ENCODE assay signal across 1 cellular context in the genomic region with DNA sequence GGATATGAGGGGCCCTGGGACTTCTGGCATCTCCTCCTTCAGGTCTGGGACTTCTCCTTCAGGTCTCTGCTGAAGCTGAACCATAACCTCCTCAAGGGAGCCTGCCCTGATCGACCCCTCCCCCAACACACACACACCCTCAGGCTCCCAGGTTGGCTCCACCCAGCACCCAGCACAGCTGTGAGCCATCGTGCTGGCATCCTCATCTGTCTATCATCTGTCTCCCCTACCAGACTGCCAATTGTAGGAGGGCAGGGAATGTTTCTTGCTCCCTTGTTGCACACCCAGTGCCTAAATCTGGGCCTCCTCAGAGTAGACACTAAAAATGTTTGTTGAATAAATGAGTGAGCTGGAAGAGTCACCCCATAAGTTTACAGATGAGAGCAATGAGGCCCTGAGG.
TF ChIP-seq lines count a peak whose summit lies in the region.

No MANE protein-coding gene starts in this region.

TF ChIP-seq in H1, 55 proteins besides CTCF, POLR2A, EP300 and RAD21:
- TF ChIP-seq, protein P1, sequence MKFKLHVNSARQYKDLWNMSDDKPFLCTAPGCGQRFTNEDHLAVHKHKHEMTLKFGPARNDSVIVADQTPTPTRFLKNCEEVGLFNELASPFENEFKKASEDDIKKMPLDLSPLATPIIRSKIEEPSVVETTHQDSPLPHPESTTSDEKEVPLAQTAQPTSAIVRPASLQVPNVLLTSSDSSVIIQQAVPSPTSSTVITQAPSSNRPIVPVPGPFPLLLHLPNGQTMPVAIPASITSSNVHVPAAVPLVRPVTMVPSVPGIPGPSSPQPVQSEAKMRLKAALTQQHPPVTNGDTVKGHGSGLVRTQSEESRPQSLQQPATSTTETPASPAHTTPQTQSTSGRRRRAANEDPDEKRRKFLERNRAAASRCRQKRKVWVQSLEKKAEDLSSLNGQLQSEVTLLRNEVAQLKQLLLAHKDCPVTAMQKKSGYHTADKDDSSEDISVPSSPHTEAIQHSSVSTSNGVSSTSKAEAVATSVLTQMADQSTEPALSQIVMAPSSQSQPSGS (IDR thresholded peaks at IDR 0.05; ENCODE audit: low read length) = no peak
- no peak for TF ChIP-seq CTBP2 (IDR thresholded peaks at IDR 0.05; ENCODE audit: borderline replicate concordance, insufficient read depth, insufficient read length, low read length)
